13 cellular contexts compared by ENCODE assay signal in genomic region chr7:80833289-80834104, GRCh38.
DNase-seq lines count a peak whose midpoint lies in the region; ATAC-seq lines count a peak whose summit lies in the region.
"Had no signal": no experiment of that assay in that cellular context is flagged by ENCODE, and none has a peak within 500 bp of the region (broad histone marks: within the 10 kb centered on the region; RNA-seq: fewer than 3 reads in every experiment).

No MANE protein-coding gene starts in this region.

- H3K4me3 ChIP-seq in adipocyte (ENCODE audit: low read length): no peak overlapping the region
- H3K4me3 ChIP-seq: tibial artery had no signal

- no peak overlapping the region for H3K9ac ChIP-seq in adipocyte (ENCODE audit: low read length)

- no peak for ATAC-seq in HG03175 (IDR thresholded peaks at IDR 0.05; ENCODE audit: unreplicated experiment)

- H3K27me3 ChIP-seq in adipocyte (replicated peaks; ENCODE audit: control insufficient read depth, insufficient read depth, low read length): no peaks in the 10 kb centered on the region
- H3K27me3 ChIP-seq: tibial artery had no signal

- H3K9me3 ChIP-seq in adipocyte (ENCODE audit: control insufficient read depth, low read length): no peaks in the 10 kb centered on the region
- H3K9me3 ChIP-seq: tibial artery had no signal

- DNase-seq in DMS79 treated with DMSO at 0.1 percent for 48 hours (lab: John Stamatoyannopoulos, UW) (peak; percentile 96), NCI-H187 (lab: John Stamatoyannopoulos, UW) (peak; percentile 39 to 58), adipocyte (ENCODE audit: low read depth) (peak; percentile 48), kidney tubule cell (ENCODE audit: low spot score) (peak; percentile 63), NAMALWA (ENCODE audit: low spot score) (no peak), NCI-H1930 (lab: John Stamatoyannopoulos, UW) (no peak)
- DNase-seq in activated CD4-positive, CD25-positive, alpha-beta regulatory T cell treated with anti-CD3 and anti-CD28 coated beads, Interleukin-2, amount 50 U/mL, for 72 hours: no peak
- DNase-seq: activated effector memory CD4-positive, alpha-beta T cell treated with anti-CD3 and anti-CD28 coated beads, Interleukin-2, amount 50 U/mL, for 16 hours; CD4-positive, alpha-beta memory T cell; head of caudate nucleus; MV-4-11; tibial artery had no signal

- no peaks in the 10 kb centered on the region for H3K36me3 ChIP-seq in adipocyte (ENCODE audit: control insufficient read depth, insufficient read depth, low read length, severe bottlenecking)
- H3K36me3 ChIP-seq: tibial artery had no signal

- peaks cover 33% of the 10 kb centered on the region for H3K4me1 ChIP-seq in adipocyte (ENCODE audit: control insufficient read depth, insufficient read depth, low read length)

Comparison
In these comparisons a context has a peak if more than half of its experiments do, and no peak if none do; other contexts are left out.
1. DNase-seq: peak in DMS79 treated with DMSO at 0.1 percent for 48 hours (single experiment), NCI-H187 (2 of 2), adipocyte (single experiment) and kidney tubule cell (single experiment); none in activated CD4-positive, CD25-positive, alpha-beta regulatory T cell treated with anti-CD3 and anti-CD28 coated beads, Interleukin-2, amount 50 U/mL, for 72 hours (single experiment), NAMALWA (single experiment) and NCI-H1930 (0 of 2).